Comparison of ENCODE assay signal across 8 cellular contexts in genomic region chr1:157139125-157139524, GRCh38. TPM values are rescaled to one million over a fixed set of nuclear protein-coding genes. Genes with fewer than 3 reads are reported as not detected.
DNase-seq lines count a peak whose midpoint lies in the region; ATAC-seq, FAIRE-seq and TF ChIP-seq lines count a peak whose summit lies in the region.

No MANE protein-coding gene starts in this region.

- peaks cover 24% of the 10 kb centered on the region for H3K36me3 Mint-ChIP-seq in activated CD4-positive, alpha-beta memory T cell treated with anti-CD3 and anti-CD28 coated beads for 36 hours

- no peak for ATAC-seq in right cardiac atrium
- ATAC-seq in mucosa of descending colon, result no peak
- ATAC-seq in HG03521 (IDR thresholded peaks at IDR 0.05; ENCODE audit: unreplicated experiment), result no peak

- peak overlapping the region; percentile 85 for H3K27ac Mint-ChIP-seq in activated CD4-positive, alpha-beta memory T cell treated with anti-CD3 and anti-CD28 coated beads for 36 hours

- CTCF ChIA-PET in activated CD4-positive, alpha-beta memory T cell treated with anti-CD3 and anti-CD28 coated beads for 36 hours (lab: Charles Lee), result interaction anchor here (0.5 to 9.5 kb wide), 4 partner anchors 12 to 65 kb away, joined by 3 to 92 read pairs (median 23); no protein-coding TSS in a partner anchor

- H3K27ac ChIP-seq in right cardiac atrium (ENCODE audit: low read length) (peak overlapping the region; percentile 95), small intestine (ENCODE audit: low read depth in 1 of 2, low read length in 1 of 2) (peak overlapping the region; percentile 99 to 100)

- 26% methylated on average over 7 of the region's 7 CpGs for WGBS in right cardiac atrium
- 7 to 25% (median 23%) methylated on average over 7 of the region's 7 CpGs for WGBS in small intestine, 3 donors

- no peaks in the 10 kb centered on the region for H3K9me3 ChIP-seq in HAP-1
- no peaks in the 10 kb centered on the region for H3K9me3 ChIP-seq in right cardiac atrium (ENCODE audit: control insufficient read depth, low read length)
- H3K9me3 ChIP-seq in small intestine (ENCODE audit: control insufficient read depth, low read depth), result no peaks in the 10 kb centered on the region
- no peaks in the 10 kb centered on the region for H3K9me3 ChIP-seq in mucosa of descending colon

- no peaks in the 10 kb centered on the region for H3K27me3 Mint-ChIP-seq in activated CD4-positive, alpha-beta memory T cell treated with anti-CD3 and anti-CD28 coated beads for 36 hours

- H3K4me3 ChIP-seq in HAP-1 (peak overlapping the region; percentile 88), right cardiac atrium (ENCODE audit: low read length) (peak overlapping the region; percentile 63), small intestine (ENCODE audit: low read depth in 1 of 2, low read length in 2 of 2) (peak overlapping the region in 1 of 2 donors; percentile 100), mucosa of descending colon (no peak overlapping the region)

- DNase-seq in HAP-1 (ENCODE audit: low spot score in 2 of 2) (no peak), right cardiac atrium (no peak), small intestine (peak; percentile 79), mucosa of descending colon (no peak), SK-N-DZ (ENCODE audit: low spot score) (no peak)
- DNase-seq in activated CD4-positive, alpha-beta memory T cell treated with anti-CD3 and anti-CD28 coated beads for 36 hours, result no peak
- DNase-seq in activated CD4-positive, CD25-positive, alpha-beta regulatory T cell treated with anti-CD3 and anti-CD28 coated beads, Interleukin-2, amount 50 U/mL, for 72 hours, result no peak

- H3K4me1 ChIP-seq in HAP-1 (peaks cover 8% of the 10 kb centered on the region; the same call in 1 of the 2 replicates), right cardiac atrium (ENCODE audit: control insufficient read depth, insufficient read depth, low read length) (peaks cover 3% of the 10 kb centered on the region), small intestine (ENCODE audit: control insufficient read depth in 2 of 2, insufficient read depth in 1 of 2, low read depth in 1 of 2, low read length in 1 of 2) (peaks cover 8 to 9% of the 10 kb centered on the region in 2 donors), mucosa of descending colon (ENCODE audit: low read depth) (peaks cover 15% of the 10 kb centered on the region)

- peaks cover 66% of the 10 kb centered on the region for H3K4me1 Mint-ChIP-seq in activated CD4-positive, alpha-beta memory T cell treated with anti-CD3 and anti-CD28 coated beads for 36 hours (ENCODE audit: low read depth)

- peaks cover 19% of the 10 kb centered on the region for H3K36me3 ChIP-seq in HAP-1 (replicated peaks)
- peaks cover 0 to 15% of the 10 kb centered on the region in 2 donors for H3K36me3 ChIP-seq in small intestine (ENCODE audit: control insufficient read depth in 2 of 2, insufficient read depth in 2 of 2, low read length in 2 of 2)
- no peaks in the 10 kb centered on the region for H3K36me3 ChIP-seq in mucosa of descending colon (ENCODE audit: low read depth)

- intact Hi-C loops in activated CD4-positive, alpha-beta memory T cell treated with anti-CD3 and anti-CD28 coated beads for 36 hours (cut with micrococcal nuclease), result loop anchor here (2.0 kb wide), 2 partner anchors 14 to 410 kb away; partner anchors contain the start of genes ISG20L2 and METTL25B
- intact Hi-C loops in right cardiac atrium (cut with DNase I) (no loop called here), mucosa of descending colon (cut with DNase I, micrococcal nuclease) (no loop called here)

- H3K9me3 Mint-ChIP-seq in activated CD4-positive, alpha-beta memory T cell treated with anti-CD3 and anti-CD28 coated beads for 36 hours, result no peaks in the 10 kb centered on the region

- in situ Hi-C loops in HAP-1 (cut with MboI; ENCODE audit: low sequenced_read_pairs), result no loop called here

- POLR2A ChIA-PET in activated CD4-positive, alpha-beta memory T cell treated with anti-CD3 and anti-CD28 coated beads for 36 hours (lab: Charles Lee), result interaction anchor here (0.9 to 1.6 kb wide), 2 partner anchors 14 to 16 kb away, joined by 3 to 6 read pairs; no protein-coding TSS in a partner anchor

- no peak for FAIRE-seq in small intestine (lab: Jason Lieb, UNC)

- no peak for TF ChIP-seq CTCF in mucosa of descending colon (IDR thresholded peaks at IDR 0.05)

- peak overlapping the region; percentile 78 for H3K4me3 Mint-ChIP-seq in activated CD4-positive, alpha-beta memory T cell treated with anti-CD3 and anti-CD28 coated beads for 36 hours

- H3K27me3 ChIP-seq in HAP-1 (ENCODE audit: low read depth) (no peaks in the 10 kb centered on the region), right cardiac atrium (ENCODE audit: control insufficient read depth, insufficient read depth) (no peaks in the 10 kb centered on the region), small intestine (ENCODE audit: control insufficient read depth in 2 of 2, insufficient read depth in 2 of 2, low read length in 2 of 2) (no peaks in the 10 kb centered on the region)

RNA-seq across cellular contexts. Expression of gene ETV3, which starts 0.9 kb away (rescaled TPM):
- total RNA-seq in activated CD4-positive, alpha-beta memory T cell treated with anti-CD3 and anti-CD28 coated beads for 36 hours, result 10 to 100 TPM; 30.9 to 32.4 TPM
- total RNA-seq in right cardiac atrium, result 10 to 100 TPM; 18.2 to 22.9 (median 19.1) TPM
- polyA plus RNA-seq in right cardiac atrium, result 6.5 TPM
- polyA plus RNA-seq in small intestine, result 10 to 100 TPM; 10.3 to 17.7 (median 11.3) TPM
- 10 to 100 TPM; 32.6 to 36.3 (median 35.9) TPM for total RNA-seq in mucosa of descending colon
- 6.4 and 7.0 TPM in 2 replicates for polyA plus RNA-seq in SK-N-DZ (2014; cell fraction: cytosol; rRNA removed)
- polyA plus RNA-seq in SK-N-DZ (2014; cell fraction: nucleus; rRNA removed), result 5.3 and 9.6 TPM in 2 replicates

RNA-seq across cellular contexts. Expression of gene ETV3L, which starts 39.5 kb away (rescaled TPM):
- total RNA-seq in activated CD4-positive, alpha-beta memory T cell treated with anti-CD3 and anti-CD28 coated beads for 36 hours, result not detected
- total RNA-seq in right cardiac atrium, result not detected
- polyA plus RNA-seq in right cardiac atrium, result not detected
- polyA plus RNA-seq in small intestine, result not detected
- total RNA-seq in mucosa of descending colon, result not detected
- polyA plus RNA-seq in SK-N-DZ (2014; cell fraction: cytosol; rRNA removed), result not detected in 2 replicates
- not detected in 2 replicates for polyA plus RNA-seq in SK-N-DZ (2014; cell fraction: nucleus; rRNA removed)
